In genomic region chrX:152245231-152245630, GRCh38 we compare ENCODE assay signal across 16 cellular contexts.
"Had no signal": no experiment of that assay in that cellular context is flagged by ENCODE, and none has a peak within 500 bp of the region (broad histone marks: within the 10 kb centered on the region; RNA-seq: fewer than 3 reads in every experiment).

No MANE protein-coding gene starts in this region.

- H3K27me3 ChIP-seq: cardiac muscle cell, sigmoid colon, spleen, suprapubic skin had no signal

- DNase-seq: activated CD4-positive, alpha-beta T cell treated with anti-CD3 and anti-CD28 coated beads, Interleukin-2, amount 50 U/mL, for 1 hour; activated CD8-positive, alpha-beta memory T cell treated with anti-CD3 and anti-CD28 coated beads for 24 hours; activated naive CD8-positive, alpha-beta T cell treated with anti-CD3 and anti-CD28 coated beads, Interleukin-2, amount 10 ng/mL, durations not matched to agents 7 days and 5 days; anterior cingulate cortex; dorsolateral prefrontal cortex; endodermal cell; erythroblast; naive B cell; pancreas; sigmoid colon; spleen; T-helper 2 cell; trophoblast cell had no signal

- H3K36me3 ChIP-seq: cardiac muscle cell, pancreas, sigmoid colon, spleen, suprapubic skin had no signal

- H3K4me3 ChIP-seq: cardiac muscle cell, dorsolateral prefrontal cortex, pancreas, sigmoid colon, spleen, suprapubic skin had no signal

- H3K27ac ChIP-seq: cardiac muscle cell, dorsolateral prefrontal cortex, pancreas, sigmoid colon, spleen, suprapubic skin had no signal

- ATAC-seq: left lobe of liver, pancreas had no signal

- H3K9me3 ChIP-seq: pancreas, sigmoid colon, spleen, suprapubic skin had no signal

- H3K4me1 ChIP-seq: pancreas, sigmoid colon, spleen, suprapubic skin had no signal
